Comparison of ENCODE assay signal across 8 cellular contexts in genomic region chr5:10249948-10250803, GRCh38. TPM values are rescaled to one million over a fixed set of nuclear protein-coding genes. Genes with fewer than 3 reads are reported as not detected.
DNase-seq lines count a peak whose midpoint lies in the region; ATAC-seq and TF ChIP-seq lines count a peak whose summit lies in the region.

Gene CCT5 (plus strand): TSS chr5:10250280. CDS start chr5:10250341, 61 bp downstream.

- peak; percentile 94 to 97 for DNase-seq in AML-193 (lab: John Stamatoyannopoulos, UW)
- DNase-seq in NCI-H510A treated with DMSO at 0.1 percent for 48 hours (lab: John Stamatoyannopoulos, UW): peak; percentile 98
- peak; percentile 93 for DNase-seq in activated CD4-positive, alpha-beta T cell treated with anti-CD3 and anti-CD28 coated beads for 36 hours
- DNase-seq in choroid plexus epithelial cell (ENCODE audit: low read depth): peak; percentile 99
- peak; percentile 94 for DNase-seq in kidney glomerular epithelial cell (lab: John Stamatoyannopoulos, UW)
- peak; percentile 66 to 74 for DNase-seq in stimulated activated CD4-positive, alpha-beta T cell treated with anti-CD3 and anti-CD28 coated beads, Interleukin-1b, Interleukin-23, amount 100 ng/mL, for 1 hour (ENCODE audit: low read depth in 2 of 2)

- CTCF ChIA-PET in activated CD4-positive, alpha-beta T cell treated with anti-CD3 and anti-CD28 coated beads for 36 hours (lab: Charles Lee): interaction anchor here (0.6 to 0.9 kb wide), 2 partner anchors 188 to 312 kb away, joined by 3 read pairs; no protein-coding TSS in a partner anchor

- POLR2A ChIA-PET in activated CD4-positive, alpha-beta T cell treated with anti-CD3 and anti-CD28 coated beads for 36 hours (lab: Charles Lee): interaction anchor here (0.6 to 3.0 kb wide), 3 partner anchors 103 to 168 kb away, joined by 4 to 11 read pairs (median 6); partner anchors contain the start of gene MARCHF6

- no peaks in the 10 kb centered on the region for H3K27me3 Mint-ChIP-seq in activated CD4-positive, alpha-beta T cell treated with anti-CD3 and anti-CD28 coated beads for 36 hours

- TF ChIP-seq POLR2A in GM19193 (IDR thresholded peaks at IDR 0.05; ENCODE audit: extremely low read depth, insufficient read depth, insufficient read length): peak; percentile 92

- H3K4me3 Mint-ChIP-seq in activated CD4-positive, alpha-beta T cell treated with anti-CD3 and anti-CD28 coated beads for 36 hours: peak within 1 kb of the TSS; percentile 92

- peak within 1 kb of the TSS; percentile 100 for H3K27ac Mint-ChIP-seq in activated CD4-positive, alpha-beta T cell treated with anti-CD3 and anti-CD28 coated beads for 36 hours

- intact Hi-C loops in activated CD4-positive, alpha-beta T cell treated with anti-CD3 and anti-CD28 coated beads for 36 hours (cut with DNase I, micrococcal nuclease): loop anchor here (1.0 to 2.0 kb wide), 8 partner anchors 35 to 511 kb away; partner anchors contain the start of genes MARCHF6 (in 2 of the 2), ANKRD33B (in 1 of the 2), DAP (in 1 of the 2) and ROPN1L (in 1 of the 2)

- ATAC-seq in HG03439 (IDR thresholded peaks at IDR 0.05; ENCODE audit: unreplicated experiment): peak; percentile 80
- peak; percentile 82 for ATAC-seq in activated CD4-positive, alpha-beta T cell treated with anti-CD3 and anti-CD28 coated beads for 36 hours

- TF ChIP-seq CTCF in choroid plexus epithelial cell (conservative IDR thresholded peaks at IDR 0.05; ENCODE audit: low read depth, low read length): no peak

- peaks cover 35% of the 10 kb centered on the region for H3K36me3 Mint-ChIP-seq in activated CD4-positive, alpha-beta T cell treated with anti-CD3 and anti-CD28 coated beads for 36 hours (ENCODE audit: low read depth)

- peaks cover 47% of the 10 kb centered on the region for H3K4me1 Mint-ChIP-seq in activated CD4-positive, alpha-beta T cell treated with anti-CD3 and anti-CD28 coated beads for 36 hours

- H3K9me3 Mint-ChIP-seq in activated CD4-positive, alpha-beta T cell treated with anti-CD3 and anti-CD28 coated beads for 36 hours (ENCODE audit: low read depth): no peaks in the 10 kb centered on the region

- H3K4me3 ChIP-seq in choroid plexus epithelial cell (ENCODE audit: low read depth, low read length): peak within 1 kb of the TSS; percentile 98

RNA-seq across cellular contexts. Expression of gene CCT5, which starts in this region (rescaled TPM):
- 100 to 1,000 TPM; 347 to 461 TPM for total RNA-seq in activated CD4-positive, alpha-beta T cell treated with anti-CD3 and anti-CD28 coated beads for 36 hours

Comparison
In these comparisons a context has a peak if more than half of its experiments do, and no peak if none do; other contexts are left out.
1. Peak in every context shown above with its lines: DNase-seq, ATAC-seq and H3K4me3 ChIP-seq.